In genomic region chr20:48329216-48329615, GRCh38 we compare ENCODE assay signal across 2 cellular contexts.
"Had no signal": no experiment of that assay in that cellular context is flagged by ENCODE, and none has a peak within 500 bp of the region (broad histone marks: within the 10 kb centered on the region; RNA-seq: fewer than 3 reads in every experiment).

No MANE protein-coding gene starts in this region.

- H3K36me3 ChIP-seq: HAP-1 had no signal

- H3K9me3 ChIP-seq: HAP-1 had no signal

- H3K4me3 ChIP-seq: GM23248, HAP-1 had no signal

- H3K27ac ChIP-seq: GM23248 had no signal

- H3K9ac ChIP-seq: GM23248 had no signal
